ENCODE assay signal across 8 cellular contexts in the genomic region with DNA sequence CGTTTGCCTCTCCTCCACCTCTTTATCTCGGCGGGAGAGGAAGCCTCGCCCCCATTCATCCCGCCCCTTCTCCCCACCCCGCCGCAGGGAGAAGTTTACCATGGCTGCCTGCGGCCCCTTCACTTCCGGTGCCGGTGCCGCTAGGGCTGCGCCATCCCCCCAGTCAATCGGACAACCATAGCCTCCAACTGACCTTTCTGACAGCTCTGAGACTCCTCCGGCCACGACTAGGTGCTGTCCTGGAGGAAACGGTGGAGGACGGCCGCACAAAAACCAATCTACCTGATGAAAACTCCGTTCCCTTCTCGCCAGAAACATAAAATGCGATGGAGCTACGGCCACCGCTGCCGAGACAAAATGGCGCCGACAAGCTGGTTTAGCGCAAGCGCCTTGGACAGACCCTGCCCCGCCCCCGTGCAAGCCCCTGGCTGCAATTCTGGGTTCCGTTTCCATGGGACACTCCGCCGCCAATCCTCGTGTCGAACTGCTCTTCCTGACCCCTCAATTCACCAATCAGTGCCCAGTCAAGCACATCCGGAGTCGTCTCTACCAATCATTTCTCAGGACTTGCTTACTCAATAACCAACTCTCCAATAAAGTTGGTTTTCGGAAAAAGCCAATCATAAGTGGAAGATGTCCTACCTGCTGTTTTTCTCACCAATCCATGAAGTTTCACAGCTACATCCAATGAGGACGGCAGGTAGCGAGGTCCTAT. TPM values are rescaled to one million over a fixed set of nuclear protein-coding genes. Genes with fewer than 3 reads are reported as not detected.
DNase-seq lines count a peak whose midpoint lies in the region; ATAC-seq and TF ChIP-seq lines count a peak whose summit lies in the region.

No MANE protein-coding gene starts in this region.

- H3K36me3 Mint-ChIP-seq in CD4-positive, alpha-beta T cell (ENCODE audit: low read depth): peaks cover 48% of the 10 kb centered on the region
- H3K36me3 Mint-ChIP-seq in activated CD4-positive, alpha-beta memory T cell treated with anti-CD3 and anti-CD28 coated beads, Interleukin-2, amount 10 ng/mL, durations not matched to agents 7 days and 5 days (ENCODE audit: low read depth): peaks cover 43% of the 10 kb centered on the region

- no peaks in the 10 kb centered on the region for H3K27me3 Mint-ChIP-seq in CD4-positive, alpha-beta T cell
- no peaks in the 10 kb centered on the region for H3K27me3 Mint-ChIP-seq in activated CD4-positive, alpha-beta memory T cell treated with anti-CD3 and anti-CD28 coated beads, Interleukin-2, amount 10 ng/mL, durations not matched to agents 7 days and 5 days

- peak overlapping the region; percentile 78 for H3K4me3 ChIP-seq in lower lobe of right lung

- no peaks in the 10 kb centered on the region for H3K9me3 ChIP-seq in CD4-positive, alpha-beta T cell (ENCODE audit: control insufficient read depth, low read length)
- no peaks in the 10 kb centered on the region for H3K9me3 ChIP-seq in lower lobe of right lung

- no peak overlapping the region for H3K4me3 Mint-ChIP-seq in CD4-positive, alpha-beta T cell
- no peak overlapping the region for H3K4me3 Mint-ChIP-seq in activated CD4-positive, alpha-beta memory T cell treated with anti-CD3 and anti-CD28 coated beads, Interleukin-2, amount 10 ng/mL, durations not matched to agents 7 days and 5 days

- peak overlapping the region; percentile 95 for H3K27ac ChIP-seq in CD4-positive, alpha-beta T cell (ENCODE audit: low read depth, low read length)
- H3K27ac ChIP-seq in lower lobe of right lung: peak overlapping the region; percentile 93

- intact Hi-C loops in CD4-positive, alpha-beta T cell (cut with DNase I, micrococcal nuclease): loop anchor here (1.0 to 5.0 kb wide), 9 partner anchors 17 to 129 kb away; a partner anchor contains a TSS
- intact Hi-C loops in lower lobe of right lung (cut with DNase I): no loop called here

- POLR2A ChIA-PET in CD4-positive, alpha-beta T cell (lab: Charles Lee): interaction anchor here (0.5 to 4.8 kb wide), 45 partner anchors 10 to 1951 kb away, joined by 3 to 122 read pairs (median 5); a partner anchor contains a TSS
- POLR2A ChIA-PET in activated CD4-positive, alpha-beta memory T cell treated with anti-CD3 and anti-CD28 coated beads, Interleukin-2, amount 10 ng/mL, durations not matched to agents 7 days and 5 days (lab: Charles Lee): interaction anchor here (0.6 to 4.4 kb wide), 35 partner anchors 9 to 1186 kb away, joined by 3 to 105 read pairs (median 6); a partner anchor contains a TSS

- peaks cover 43% of the 10 kb centered on the region for H3K36me3 ChIP-seq in lower lobe of right lung

- H3K9me3 Mint-ChIP-seq in CD4-positive, alpha-beta T cell: no peaks in the 10 kb centered on the region
- H3K9me3 Mint-ChIP-seq in activated CD4-positive, alpha-beta memory T cell treated with anti-CD3 and anti-CD28 coated beads, Interleukin-2, amount 10 ng/mL, durations not matched to agents 7 days and 5 days: no peaks in the 10 kb centered on the region

- peaks cover 32% of the 10 kb centered on the region for H3K4me1 Mint-ChIP-seq in CD4-positive, alpha-beta T cell (ENCODE audit: low read depth)
- peaks cover 47% of the 10 kb centered on the region for H3K4me1 Mint-ChIP-seq in activated CD4-positive, alpha-beta memory T cell treated with anti-CD3 and anti-CD28 coated beads, Interleukin-2, amount 10 ng/mL, durations not matched to agents 7 days and 5 days

- H3K4me1 ChIP-seq in lower lobe of right lung: peaks cover 50% of the 10 kb centered on the region

- peak; percentile 83 for ATAC-seq in CD4-positive, alpha-beta T cell (ENCODE audit: poor library complexity)
- peak; percentile 80 for ATAC-seq in GM19438 (IDR thresholded peaks at IDR 0.05; ENCODE audit: low read depth, unreplicated experiment)
- peak; percentile 76 for ATAC-seq in HG03571 (IDR thresholded peaks at IDR 0.05; ENCODE audit: unreplicated experiment)
- peak; percentile 96 to 99 for ATAC-seq in lower lobe of right lung

- no peaks in the 10 kb centered on the region for H3K27me3 ChIP-seq in CD4-positive, alpha-beta T cell (ENCODE audit: control insufficient read depth, insufficient read depth, low read length)
- H3K27me3 ChIP-seq in lower lobe of right lung (ENCODE audit: low read depth): no peaks in the 10 kb centered on the region

- CTCF ChIA-PET in CD4-positive, alpha-beta T cell (lab: Charles Lee): interaction anchor here (1.1 to 1.2 kb wide), 2 partner anchors 30 to 56 kb away, joined by 3 to 5 read pairs; no protein-coding TSS in a partner anchor
- CTCF ChIA-PET in activated CD4-positive, alpha-beta memory T cell treated with anti-CD3 and anti-CD28 coated beads, Interleukin-2, amount 10 ng/mL, durations not matched to agents 7 days and 5 days (lab: Charles Lee): interaction anchor here (0.8 to 2.3 kb wide), 10 partner anchors 9 to 128 kb away, joined by 3 to 16 read pairs (median 4); a partner anchor contains a TSS

- no peak for TF ChIP-seq CTCF in CD4-positive, alpha-beta T cell (IDR thresholded peaks at IDR 0.05)
- no peak for TF ChIP-seq CTCF in lower lobe of right lung (IDR thresholded peaks at IDR 0.05)

- H3K27ac Mint-ChIP-seq in CD4-positive, alpha-beta T cell: no peak overlapping the region
- H3K27ac Mint-ChIP-seq in activated CD4-positive, alpha-beta memory T cell treated with anti-CD3 and anti-CD28 coated beads, Interleukin-2, amount 10 ng/mL, durations not matched to agents 7 days and 5 days: no peak overlapping the region

- DNase-seq in CD4-positive, alpha-beta T cell: peak; percentile 94 to 99 (median 97)
- DNase-seq in NCI-H82 (lab: John Stamatoyannopoulos, UW): peak; percentile 99
- DNase-seq in activated CD4-positive, alpha-beta memory T cell treated with anti-CD3 and anti-CD28 coated beads, Interleukin-2, amount 10 ng/mL, durations not matched to agents 7 days and 5 days: peak; percentile 98
- peak; percentile 99 for DNase-seq in effector CD4-positive, alpha-beta T cell
- peak; percentile 99 for DNase-seq in lower lobe of right lung
- peak; percentile 96 to 98 (median 97) for DNase-seq in stimulated activated CD4-positive, alpha-beta T cell treated with anti-CD3 and anti-CD28 coated beads, TNF-alpha, amount 100 ng/mL, for 24 hours (ENCODE audit: low read depth in 3 of 3)

RNA-seq across cellular contexts. Expression of a gene that starts 0.4 kb away (rescaled TPM):
- total RNA-seq in CD4-positive, alpha-beta T cell: 10 to 100 TPM; 89.6 to 94.7 TPM
- 10 to 100 TPM; 37.9 to 41.7 TPM for total RNA-seq in activated CD4-positive, alpha-beta memory T cell treated with anti-CD3 and anti-CD28 coated beads, Interleukin-2, amount 10 ng/mL, durations not matched to agents 7 days and 5 days
- 37.9 TPM for total RNA-seq in lower lobe of right lung

RNA-seq across cellular contexts. Expression of a gene that starts 53.3 kb away (rescaled TPM):
- 100 to 1,000 TPM; 104 to 108 TPM for total RNA-seq in CD4-positive, alpha-beta T cell
- total RNA-seq in activated CD4-positive, alpha-beta memory T cell treated with anti-CD3 and anti-CD28 coated beads, Interleukin-2, amount 10 ng/mL, durations not matched to agents 7 days and 5 days: 100 to 1,000 TPM; 243 to 259 TPM
- 132 TPM for total RNA-seq in lower lobe of right lung

Comparison
In these comparisons a context has a peak if more than half of its experiments do, and no peak if none do; other contexts are left out.
1. Peak in every context shown above with its lines: DNase-seq, ATAC-seq, H3K4me3 ChIP-seq and H3K27ac ChIP-seq.